In the genomic region with DNA sequence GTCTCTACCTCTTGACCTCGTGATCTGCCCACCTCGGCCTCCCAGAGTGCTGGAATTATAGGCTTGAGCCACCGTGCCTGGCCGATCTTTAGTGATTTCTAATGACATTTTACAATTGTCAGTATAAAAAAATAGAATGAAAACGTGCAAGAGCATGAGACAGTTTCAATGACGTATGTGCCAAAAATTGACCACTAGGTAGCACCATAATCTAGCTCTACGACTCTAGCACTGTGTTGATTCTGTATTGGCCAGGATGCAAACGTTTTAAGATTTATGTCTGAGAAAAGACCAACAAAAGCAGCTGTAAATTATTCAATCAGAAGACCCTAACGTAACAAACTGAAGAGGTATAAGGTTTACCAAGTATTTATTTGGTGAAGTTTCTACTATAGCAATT, we compare ENCODE assay signal across 12 cellular contexts. TPM values are rescaled to one million over a fixed set of nuclear protein-coding genes. Genes with fewer than 3 reads are reported as not detected.
A peak's percentile ranks its signal among the peaks of the same experiment; 100 is the strongest.
DNase-seq lines count a peak whose midpoint lies in the region; ATAC-seq and TF ChIP-seq lines count a peak whose summit lies in the region.
"Had no signal": no experiment of that assay in that cellular context is flagged by ENCODE, and none has a peak within 500 bp of the region (broad histone marks: within the 10 kb centered on the region; RNA-seq: fewer than 3 reads in every experiment).

No MANE protein-coding gene starts in this region.

- CTCF ChIA-PET in MCF 10A (lab: Yijun Ruan, JAX): interaction anchor here (0.6 kb wide), 1 partner anchor 20 kb away, joined by 3 read pairs; no protein-coding TSS in a partner anchor
- CTCF ChIA-PET in RWPE1 (lab: Yijun Ruan, JAX): interaction anchor here (0.6 kb wide), 1 partner anchor 766 kb away, joined by 3 read pairs; no protein-coding TSS in a partner anchor

- intact Hi-C loops in MCF 10A (cut with micrococcal nuclease): no loop called here
- intact Hi-C loops in breast epithelium (cut with DNase I; ENCODE audit: low total_unique reads): no loop called here

- H3K9me3 ChIP-seq in breast epithelium (no peaks in the 10 kb centered on the region), SJCRH30 (replicated peaks) (no peaks in the 10 kb centered on the region)

- H3K4me3 ChIP-seq in breast epithelium: no peak overlapping the region
- H3K4me3 ChIP-seq in SJCRH30: no peak overlapping the region

- no peak overlapping the region for H3K27ac ChIP-seq in breast epithelium
- 0 out of 2 replicates have a peak overlapping the region, but pooled peaks have one; percentile 43 for H3K27ac ChIP-seq in RWPE1
- no peak overlapping the region for H3K27ac ChIP-seq in SJCRH30
- no peak overlapping the region for H3K27ac ChIP-seq in caudate nucleus (ENCODE audit: low read depth, low read length)

- peaks cover 5% of the 10 kb centered on the region for H3K36me3 Mint-ChIP-seq in MCF 10A (ENCODE audit: insufficient read depth, unreplicated experiment)
- peaks cover 5% of the 10 kb centered on the region for H3K36me3 Mint-ChIP-seq in type B pancreatic cell

- H3K4me3 Mint-ChIP-seq in MCF 10A (ENCODE audit: unreplicated experiment) (no peak overlapping the region), type B pancreatic cell (no peak overlapping the region)
- H3K4me3 Mint-ChIP-seq: activated T-cell treated with anti-CD3 and anti-CD28 coated beads, Interleukin-2, amount 50 U/mL, for 4 hours; effector memory CD8-positive, alpha-beta T cell had no signal

- TF ChIP-seq POLR2A in breast epithelium (IDR thresholded peaks at IDR 0.05): no peak

- H3K4me1 Mint-ChIP-seq in MCF 10A (ENCODE audit: insufficient read depth, unreplicated experiment) (peaks cover 14% of the 10 kb centered on the region), type B pancreatic cell (ENCODE audit: unreplicated experiment) (peaks cover 7% of the 10 kb centered on the region)

- H3K9me3 Mint-ChIP-seq in MCF 10A (ENCODE audit: unreplicated experiment): no peaks in the 10 kb centered on the region
- peaks cover 6% of the 10 kb centered on the region for H3K9me3 Mint-ChIP-seq in type B pancreatic cell
- H3K9me3 Mint-ChIP-seq: activated T-cell treated with anti-CD3 and anti-CD28 coated beads, Interleukin-2, amount 50 U/mL, for 4 hours; effector memory CD8-positive, alpha-beta T cell had no signal

- no peak for ATAC-seq in GM21723 (IDR thresholded peaks at IDR 0.05; ENCODE audit: unreplicated experiment)
- ATAC-seq: activated T-cell treated with anti-CD3 and anti-CD28 coated beads, Interleukin-2, amount 50 U/mL, for 4 hours; effector memory CD8-positive, alpha-beta T cell had no signal

- POLR2A ChIA-PET in MCF 10A (lab: Yijun Ruan, JAX) (interaction anchor here (1.2 kb wide), 1 partner anchor 25 kb away, joined by 3 read pairs; the partner anchor contains the start of gene EXOC6), RWPE1 (lab: Yijun Ruan, JAX; ENCODE audit: low non-redundant PET) (no interaction called here)

- no peak for TF ChIP-seq CTCF in MCF 10A (IDR thresholded peaks at IDR 0.05; ENCODE audit: unreplicated experiment)
- no peak for TF ChIP-seq CTCF in breast epithelium (IDR thresholded peaks at IDR 0.05)
- TF ChIP-seq CTCF in RWPE1 (conservative IDR thresholded peaks at IDR 0.05; ENCODE audit: low read depth): no peak
- TF ChIP-seq CTCF in type B pancreatic cell (conservative IDR thresholded peaks at IDR 0.05): peak; percentile 31

- no peaks in the 10 kb centered on the region for H3K4me1 ChIP-seq in breast epithelium
- H3K4me1 ChIP-seq in SJCRH30: 0 out of 2 replicates have a peak, but pooled peaks cover 4% of the 10 kb centered on the region

- H3K36me3 ChIP-seq in breast epithelium: no peaks in the 10 kb centered on the region
- H3K36me3 ChIP-seq in SJCRH30: no peaks in the 10 kb centered on the region

- H3K27ac Mint-ChIP-seq in MCF 10A (ENCODE audit: low read depth, unreplicated experiment): no peak overlapping the region
- no peak overlapping the region for H3K27ac Mint-ChIP-seq in type B pancreatic cell
- H3K27ac Mint-ChIP-seq: effector memory CD8-positive, alpha-beta T cell had no signal

- H3K27me3 Mint-ChIP-seq in MCF 10A (ENCODE audit: insufficient read depth, unreplicated experiment) (no peaks in the 10 kb centered on the region), type B pancreatic cell (peaks cover 4% of the 10 kb centered on the region)
- H3K27me3 Mint-ChIP-seq: effector memory CD8-positive, alpha-beta T cell had no signal

- H3K27me3 ChIP-seq in breast epithelium (no peaks in the 10 kb centered on the region), SJCRH30 (no peaks in the 10 kb centered on the region)

- DNase-seq in MCF 10A (ENCODE audit: unreplicated experiment) (peak; percentile 27), breast epithelium (ENCODE audit: low spot score in 2 of 2) (no peak), RWPE1 (ENCODE audit: low spot score) (no peak), glomerular endothelial cell (ENCODE audit: extremely low read depth, low read depth, low spot score) (peak; percentile 83), type B pancreatic cell (ENCODE audit: extremely low spot score, unreplicated experiment) (no peak), SJCRH30 (no peak), caudate nucleus (lab: John Stamatoyannopoulos, UW) (no peak)
- DNase-seq: activated T-cell treated with anti-CD3 and anti-CD28 coated beads, Interleukin-2, amount 50 U/mL, for 4 hours; C1 segment of cervical spinal cord; effector memory CD8-positive, alpha-beta T cell; SW 1271 had no signal

- BruUV-seq in MCF 10A (replicated peaks; lab: Mats Ljungman, UMichigan): no TSS peak

RNA-seq across cellular contexts. Expression of gene EXOC6, which starts 25.4 kb away (rescaled TPM):
- total RNA-seq in MCF 10A (2022): 5.9 and 6.6 TPM in 2 replicates
- total RNA-seq in breast epithelium: 10 to 100 TPM in 2 of 3 donors, 1 to 10 TPM in 1; 7.0 to 26.1 (median 16.1) TPM
- 21.7 and 37.6 TPM in 2 replicates for total RNA-seq in glomerular endothelial cell
- 8.8 and 9.0 TPM in 2 replicates for total RNA-seq in type B pancreatic cell (ENCODE audit: low replicate concordance)
- 5.9 and 8.0 TPM in 2 replicates for total RNA-seq in SJCRH30 (2014; rRNA removed; shearing (Covaris generic))

Comparison
In these comparisons a context has a peak if more than half of its experiments do, and no peak if none do; other contexts are left out.
1. DNase-seq: peak in MCF 10A (single experiment) and glomerular endothelial cell (single experiment); none in breast epithelium (0 of 2), RWPE1 (single experiment), type B pancreatic cell (single experiment), SJCRH30 (0 of 2) and caudate nucleus (0 of 61).